ENCODE assay signal across 1 cellular context in genomic region chr11:74581954-74582547, GRCh38.
TF ChIP-seq lines count a peak whose summit lies in the region.

No MANE protein-coding gene starts in this region.

TF ChIP-seq in HepG2, 621 proteins besides CTCF, POLR2A, EP300 and RAD21:
- peak; percentile 69 for TF ChIP-seq CREB1 (IDR thresholded peaks at IDR 0.05)
- TF ChIP-seq CREB1 (CRISPR knock-in tag; IDR thresholded peaks at IDR 0.05): no peak
- TF ChIP-seq PATZ1 (CRISPR knock-in tag; IDR thresholded peaks at IDR 0.05): no peak
- no peak for TF ChIP-seq NFKB2 (CRISPR knock-in tag; IDR thresholded peaks at IDR 0.05; ENCODE audit: borderline replicate concordance)
- TF ChIP-seq, protein P1, sequence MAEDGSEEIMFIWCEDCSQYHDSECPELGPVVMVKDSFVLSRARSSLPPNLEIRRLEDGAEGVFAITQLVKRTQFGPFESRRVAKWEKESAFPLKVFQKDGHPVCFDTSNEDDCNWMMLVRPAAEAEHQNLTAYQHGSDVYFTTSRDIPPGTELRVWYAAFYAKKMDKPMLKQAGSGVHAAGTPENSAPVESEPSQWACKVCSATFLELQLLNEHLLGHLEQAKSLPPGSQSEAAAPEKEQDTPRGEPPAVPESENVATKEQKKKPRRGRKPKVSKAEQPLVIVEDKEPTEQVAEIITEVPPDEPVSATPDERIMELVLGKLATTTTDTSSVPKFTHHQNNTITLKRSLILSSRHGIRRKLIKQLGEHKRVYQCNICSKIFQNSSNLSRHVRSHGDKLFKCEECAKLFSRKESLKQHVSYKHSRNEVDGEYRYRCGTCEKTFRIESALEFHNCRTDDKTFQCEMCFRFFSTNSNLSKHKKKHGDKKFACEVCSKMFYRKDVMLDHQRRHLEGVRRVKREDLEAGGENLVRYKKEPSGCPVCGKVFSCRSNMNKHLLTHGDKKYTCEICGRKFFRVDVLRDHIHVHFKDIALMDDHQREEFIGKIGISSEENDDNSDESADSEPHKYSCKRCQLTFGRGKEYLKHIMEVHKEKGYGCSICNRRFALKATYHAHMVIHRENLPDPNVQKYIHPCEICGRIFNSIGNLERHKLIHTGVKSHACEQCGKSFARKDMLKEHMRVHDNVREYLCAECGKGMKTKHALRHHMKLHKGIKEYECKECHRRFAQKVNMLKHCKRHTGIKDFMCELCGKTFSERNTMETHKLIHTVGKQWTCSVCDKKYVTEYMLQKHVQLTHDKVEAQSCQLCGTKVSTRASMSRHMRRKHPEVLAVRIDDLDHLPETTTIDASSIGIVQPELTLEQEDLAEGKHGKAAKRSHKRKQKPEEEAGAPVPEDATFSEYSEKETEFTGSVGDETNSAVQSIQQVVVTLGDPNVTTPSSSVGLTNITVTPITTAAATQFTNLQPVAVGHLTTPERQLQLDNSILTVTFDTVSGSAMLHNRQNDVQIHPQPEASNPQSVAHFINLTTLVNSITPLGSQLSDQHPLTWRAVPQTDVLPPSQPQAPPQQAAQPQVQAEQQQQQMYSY (CRISPR knock-in tag; IDR thresholded peaks at IDR 0.05): no peak
- TF ChIP-seq ZSCAN5A (CRISPR knock-in tag; IDR thresholded peaks at IDR 0.05; ENCODE audit: borderline replicate concordance): no peak
- TF ChIP-seq ZBTB21 (CRISPR knock-in tag; IDR thresholded peaks at IDR 0.05): no peak
